13 cellular contexts compared by ENCODE assay signal in genomic region chr11:40168461-40168860, GRCh38.
DNase-seq lines count a peak whose midpoint lies in the region; ATAC-seq lines count a peak whose summit lies in the region.
"Had no signal": no experiment of that assay in that cellular context is flagged by ENCODE, and none has a peak within 500 bp of the region (broad histone marks: within the 10 kb centered on the region; RNA-seq: fewer than 3 reads in every experiment).

No MANE protein-coding gene starts in this region.

- DNase-seq in neuronal stem cell (ENCODE audit: low spot score) (no peak), RKO (ENCODE audit: low spot score) (no peak)
- DNase-seq: activated CD4-positive, alpha-beta T cell treated with anti-CD3 and anti-CD28 coated beads for 48 hours; GOT3; mammary epithelial cell; NCI-H1105 treated with DMSO at 0.1 percent for 48 hours; stimulated activated CD4-positive, alpha-beta T cell treated with anti-CD3 and anti-CD28 coated beads, Interleukin-4, amount 100 ng/mL, for 24 hours; stimulated activated naive CD8-positive, alpha-beta T cell treated with anti-CD3 and anti-CD28 coated beads, Interleukin-15, Interleukin-2, amounts not matched to agents 100 U/mL and 50 U/mL, for 24 hours had no signal

- H3K4ac ChIP-seq in neuronal stem cell (ENCODE audit: low read length): no peak overlapping the region

- H3K27me3 ChIP-seq in neuronal stem cell (ENCODE audit: control insufficient read depth in 3 of 3, insufficient read depth in 3 of 3, low read depth in 1 of 3, low read length in 3 of 3): no peaks in the 10 kb centered on the region

- ATAC-seq in GM19324 (IDR thresholded peaks at IDR 0.05; ENCODE audit: low FRiP score, unreplicated experiment) (peak; percentile 95), HG02588 (IDR thresholded peaks at IDR 0.05; ENCODE audit: unreplicated experiment) (peak; percentile 95), HG03457 (IDR thresholded peaks at IDR 0.05; ENCODE audit: unreplicated experiment) (peak; percentile 86), esophagus mucosa (no peak), HG02884 (IDR thresholded peaks at IDR 0.05; ENCODE audit: unreplicated experiment) (no peak)
- ATAC-seq: stimulated activated naive CD8-positive, alpha-beta T cell treated with anti-CD3 and anti-CD28 coated beads, Interleukin-15, Interleukin-2, amounts not matched to agents 100 U/mL and 50 U/mL, for 24 hours had no signal

- no peak overlapping the region for H4K91ac ChIP-seq in neuronal stem cell (ENCODE audit: low read depth, low read length, poor library complexity)

- H3K79me1 ChIP-seq in neuronal stem cell (ENCODE audit: low read depth, low read length): no peaks in the 10 kb centered on the region

- H2AK5ac ChIP-seq in neuronal stem cell (ENCODE audit: low read depth, low read length): no peak overlapping the region

- no peak overlapping the region for H3K4me2 ChIP-seq in neuronal stem cell (ENCODE audit: insufficient read depth, low read length, poor library complexity, severe bottlenecking)

- no peak overlapping the region for H3K4me3 ChIP-seq in neuronal stem cell (ENCODE audit: low read length in 2 of 2)

- peak overlapping the region; percentile 44 for H3K27ac ChIP-seq in neuronal stem cell (replicated peaks; ENCODE audit: low read length)

- H3K36me3 ChIP-seq in neuronal stem cell (replicated peaks in 1 of 2; ENCODE audit: control insufficient read depth in 2 of 2, insufficient read depth in 2 of 2, low read length in 2 of 2): no peaks in the 10 kb centered on the region

- peaks cover 2 to 15% of the 10 kb centered on the region in 2 donors for H3K4me1 ChIP-seq in neuronal stem cell (ENCODE audit: control insufficient read depth in 2 of 2, insufficient read depth in 1 of 2, low read depth in 1 of 2, low read length in 2 of 2)

- H3K23ac ChIP-seq in neuronal stem cell (ENCODE audit: low read depth, low read length, poor library complexity): no peak overlapping the region

- H2BK15ac ChIP-seq in neuronal stem cell (ENCODE audit: low read length): no peak overlapping the region

- no peak overlapping the region for H2BK120ac ChIP-seq in neuronal stem cell (ENCODE audit: low read depth, low read length)

- H2BK12ac ChIP-seq in neuronal stem cell (ENCODE audit: low read length): no peak overlapping the region

- H3K14ac ChIP-seq in neuronal stem cell (ENCODE audit: low read length): no peak overlapping the region

- H4K8ac ChIP-seq in neuronal stem cell (ENCODE audit: low read depth, low read length): no peak overlapping the region

- H3K9ac ChIP-seq in neuronal stem cell (ENCODE audit: low read depth, low read length, poor library complexity): no peak overlapping the region

- H2BK5ac ChIP-seq in neuronal stem cell (ENCODE audit: low read length): no peak overlapping the region

- peak overlapping the region; percentile 88 for H2AFZ ChIP-seq in neuronal stem cell (ENCODE audit: low read length)

- H3K18ac ChIP-seq in neuronal stem cell (ENCODE audit: low read length): no peak overlapping the region

- H3K9me3 ChIP-seq in neuronal stem cell (replicated peaks in 1 of 2; ENCODE audit: control insufficient read depth in 2 of 2, insufficient read depth in 1 of 2, low read depth in 1 of 2, low read length in 2 of 2): no peaks in the 10 kb centered on the region

Comparison
In these comparisons a context has a peak if more than half of its experiments do, and no peak if none do; other contexts are left out.
1. ATAC-seq: peak in GM19324 (single experiment), HG02588 (single experiment) and HG03457 (single experiment); none in esophagus mucosa (single experiment) and HG02884 (single experiment).